In genomic region chr17:45410144-45411091, GRCh38 we compare ENCODE assay signal across 8 cellular contexts. TPM values are rescaled to one million over a fixed set of nuclear protein-coding genes. Genes with fewer than 3 reads are reported as not detected.
A peak's percentile ranks its signal among the peaks of the same experiment; 100 is the strongest.
DNase-seq lines count a peak whose midpoint lies in the region; FAIRE-seq and TF ChIP-seq lines count a peak whose summit lies in the region.

No MANE protein-coding gene starts in this region.

- peak overlapping the region; percentile 98 for H3K27ac Mint-ChIP-seq in activated CD4-positive, alpha-beta memory T cell treated with anti-CD3 and anti-CD28 coated beads for 36 hours

- no peak for TF ChIP-seq POLR2A in H54 (IDR thresholded peaks at IDR 0.05; ENCODE audit: low read depth, low read length)

- FAIRE-seq in H54 (lab: Jason Lieb, UNC): no peak

- peaks cover 11% of the 10 kb centered on the region for H3K36me3 Mint-ChIP-seq in activated CD4-positive, alpha-beta memory T cell treated with anti-CD3 and anti-CD28 coated beads for 36 hours

- H3K4me1 Mint-ChIP-seq in activated CD4-positive, alpha-beta memory T cell treated with anti-CD3 and anti-CD28 coated beads for 36 hours (ENCODE audit: low read depth): peaks cover 44% of the 10 kb centered on the region

- DNase-seq in activated gamma-delta T cell treated with Interleukin-2 at 50 U/mL for 16 hours (peak; percentile 63), activated gamma-delta T cell (lab: John Stamatoyannopoulos, UW) (no peak), cardiac septum (ENCODE audit: low spot score) (peak; percentile 89), NCI-H146 (lab: John Stamatoyannopoulos, UW) (no peak), H54 (ENCODE audit: insufficient read length, low spot score) (no peak), NCI-H1417 treated with DMSO at 0.1 percent for 48 hours (lab: John Stamatoyannopoulos, UW) (no peak)
- peak; percentile 76 for DNase-seq in activated CD4-positive, alpha-beta memory T cell treated with anti-CD3 and anti-CD28 coated beads for 36 hours
- DNase-seq in stimulated activated CD4-positive, alpha-beta T cell treated with anti-CD3 and anti-CD28 coated beads, Interleukin-4, amount 100 ng/mL, for 24 hours: peak; percentile 62

- H3K4me3 Mint-ChIP-seq in activated CD4-positive, alpha-beta memory T cell treated with anti-CD3 and anti-CD28 coated beads for 36 hours: peak overlapping the region; percentile 99

- no peaks in the 10 kb centered on the region for H3K27me3 Mint-ChIP-seq in activated CD4-positive, alpha-beta memory T cell treated with anti-CD3 and anti-CD28 coated beads for 36 hours

- CTCF ChIA-PET in activated CD4-positive, alpha-beta memory T cell treated with anti-CD3 and anti-CD28 coated beads for 36 hours (lab: Charles Lee): interaction anchor here (0.5 to 1.3 kb wide), 5 partner anchors 18 to 237 kb away, joined by 3 read pairs; no protein-coding TSS in a partner anchor

- POLR2A ChIA-PET in activated CD4-positive, alpha-beta memory T cell treated with anti-CD3 and anti-CD28 coated beads for 36 hours (lab: Charles Lee): interaction anchor here (1.2 to 1.4 kb wide), 3 partner anchors 14 to 184 kb away, joined by 3 to 4 read pairs (median 3); no protein-coding TSS in a partner anchor

- no peaks in the 10 kb centered on the region for H3K9me3 Mint-ChIP-seq in activated CD4-positive, alpha-beta memory T cell treated with anti-CD3 and anti-CD28 coated beads for 36 hours

- intact Hi-C loops in activated CD4-positive, alpha-beta memory T cell treated with anti-CD3 and anti-CD28 coated beads for 36 hours (cut with micrococcal nuclease): no loop called here
- intact Hi-C loops in cardiac septum (cut with DNase I): no loop called here

RNA-seq across cellular contexts. Expression of gene ARHGAP27, which starts 22.3 kb away (rescaled TPM):
- 10 to 100 TPM; 41.7 to 44.3 TPM for total RNA-seq in activated CD4-positive, alpha-beta memory T cell treated with anti-CD3 and anti-CD28 coated beads for 36 hours
- total RNA-seq in cardiac septum: 20.0 TPM

Comparison
In these comparisons a context has a peak if more than half of its experiments do, and no peak if none do; other contexts are left out.
1. DNase-seq: peak in activated gamma-delta T cell treated with Interleukin-2 at 50 U/mL for 16 hours (single experiment), activated CD4-positive, alpha-beta memory T cell treated with anti-CD3 and anti-CD28 coated beads for 36 hours (single experiment), cardiac septum (single experiment) and stimulated activated CD4-positive, alpha-beta T cell treated with anti-CD3 and anti-CD28 coated beads, Interleukin-4, amount 100 ng/mL, for 24 hours (single experiment); none in activated gamma-delta T cell (single experiment), NCI-H146 (single experiment), H54 (single experiment) and NCI-H1417 treated with DMSO at 0.1 percent for 48 hours (single experiment).